ENCODE assay signal across 10 cellular contexts in the genomic region with DNA sequence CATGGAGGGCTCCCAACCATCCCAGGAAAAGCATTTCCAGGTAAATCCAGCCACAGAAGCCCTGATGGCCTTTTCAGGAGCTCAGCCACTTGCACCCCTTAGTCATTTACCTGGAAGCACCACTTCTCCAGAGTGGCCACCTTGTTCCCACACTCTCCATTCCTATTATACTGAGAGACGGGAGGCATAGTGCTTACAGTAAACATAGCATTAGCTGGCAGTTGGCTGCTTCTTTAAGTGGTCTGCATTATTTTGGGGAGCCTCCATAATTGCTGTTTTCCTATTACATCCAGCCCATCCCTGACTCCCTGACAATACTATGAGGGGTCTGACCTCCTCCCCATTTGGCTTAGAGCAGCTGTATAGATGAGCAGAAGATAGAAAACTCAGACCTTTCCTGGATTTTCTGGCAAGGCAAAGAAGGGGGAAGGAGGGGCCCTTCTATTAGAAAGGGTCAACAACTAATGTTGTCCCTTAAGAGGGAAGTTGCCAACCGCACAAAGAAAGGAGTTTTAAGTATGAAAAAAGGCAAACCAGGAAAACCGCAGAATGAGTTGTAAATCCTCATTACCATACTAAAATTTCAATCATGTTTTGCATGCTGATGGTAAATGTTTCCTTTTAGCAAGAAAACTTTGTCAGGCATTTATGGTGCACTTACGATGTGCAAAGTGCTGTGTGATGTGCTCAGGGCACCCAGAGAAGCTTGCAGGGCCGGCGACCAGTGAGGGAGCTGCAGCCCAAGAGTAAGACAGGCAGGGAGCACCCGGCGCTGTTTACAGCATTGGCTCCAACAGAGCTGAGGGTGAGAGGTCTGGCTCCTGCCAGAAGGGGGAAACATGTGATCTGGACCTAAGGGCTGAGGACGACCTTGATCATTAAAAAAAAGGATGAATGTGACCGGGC.
A peak's percentile ranks its signal among the peaks of the same experiment; 100 is the strongest.
DNase-seq lines count a peak whose midpoint lies in the region; ATAC-seq and TF ChIP-seq lines count a peak whose summit lies in the region.
"Had no signal": no experiment of that assay in that cellular context is flagged by ENCODE, and none has a peak within 500 bp of the region (broad histone marks: within the 10 kb centered on the region; RNA-seq: fewer than 3 reads in every experiment).

No MANE protein-coding gene starts in this region.

- peak overlapping the region in 1 of 2 donors; percentile 6 for H3K27ac Mint-ChIP-seq in natural killer cell
- H3K27ac Mint-ChIP-seq: dendritic cell treated with granulocyte-macrophage colony-stimulating factor and Interleukin-4, amounts not matched to agents 40 ng/mL and 50 ng/mL, for 4 days had no signal

- H3K9me3 Mint-ChIP-seq in natural killer cell: no peaks in the 10 kb centered on the region
- H3K9me3 Mint-ChIP-seq: dendritic cell treated with granulocyte-macrophage colony-stimulating factor and Interleukin-4, amounts not matched to agents 40 ng/mL and 50 ng/mL, for 4 days had no signal

- TF ChIP-seq CTCF in astrocyte of the spinal cord (IDR thresholded peaks at IDR 0.05; ENCODE audit: low read depth, low read length) (peak; percentile 32), natural killer cell (IDR thresholded peaks at IDR 0.05) (no peak)

- no peak overlapping the region for H3K4me3 ChIP-seq in astrocyte of the spinal cord (ENCODE audit: low read depth, low read length)

- no peaks in the 10 kb centered on the region for H3K27me3 Mint-ChIP-seq in natural killer cell (ENCODE audit: low read depth in 2 of 2)
- H3K27me3 Mint-ChIP-seq: CD4-positive, CD25-positive, alpha-beta regulatory T cell; dendritic cell treated with granulocyte-macrophage colony-stimulating factor and Interleukin-4, amounts not matched to agents 40 ng/mL and 50 ng/mL, for 4 days had no signal

- DNase-seq in 8988T (peak; percentile 26), astrocyte of the spinal cord (ENCODE audit: low read depth, low spot score) (peak; percentile 59), kidney tubule cell (ENCODE audit: low spot score) (peak; percentile 41), natural killer cell (no peak), ureter (ENCODE audit: low spot score) (no peak)
- no peak for DNase-seq in stimulated activated CD4-positive, alpha-beta T cell treated with anti-CD3 and anti-CD28 coated beads, Interleukin-12 subunit alpha, Interleukin-12 subunit beta, amount 100 ng/mL, for 4 hours
- DNase-seq in activated effector memory CD4-positive, alpha-beta T cell treated with Interleukin-2 at 50 U/mL for 16 hours: no peak
- DNase-seq: CD4-positive, CD25-positive, alpha-beta regulatory T cell had no signal

- no peak overlapping the region for H3K4me3 Mint-ChIP-seq in natural killer cell
- H3K4me3 Mint-ChIP-seq: dendritic cell treated with granulocyte-macrophage colony-stimulating factor and Interleukin-4, amounts not matched to agents 40 ng/mL and 50 ng/mL, for 4 days had no signal

- in situ Hi-C loops in astrocyte of the spinal cord (cut with HindIII; ENCODE audit: low sequenced_read_pairs): no loop called here

- H3K36me3 Mint-ChIP-seq in natural killer cell: no peaks in the 10 kb centered on the region

- ATAC-seq in HG03432 (IDR thresholded peaks at IDR 0.05; ENCODE audit: unreplicated experiment) (peak; percentile 58), natural killer cell (no peak)

- intact Hi-C loops in natural killer cell (cut with micrococcal nuclease): no loop called here

- peaks cover 8 to 12% of the 10 kb centered on the region in 2 donors for H3K4me1 Mint-ChIP-seq in natural killer cell
- H3K4me1 Mint-ChIP-seq: CD4-positive, CD25-positive, alpha-beta regulatory T cell had no signal

Comparison
In these comparisons a context has a peak if more than half of its experiments do, and no peak if none do; other contexts are left out.
1. DNase-seq: peak in 8988T (single experiment), astrocyte of the spinal cord (single experiment) and kidney tubule cell (single experiment); none in stimulated activated CD4-positive, alpha-beta T cell treated with anti-CD3 and anti-CD28 coated beads, Interleukin-12 subunit alpha, Interleukin-12 subunit beta, amount 100 ng/mL, for 4 hours (single experiment), natural killer cell (single experiment), ureter (single experiment) and activated effector memory CD4-positive, alpha-beta T cell treated with Interleukin-2 at 50 U/mL for 16 hours (single experiment).